7 cellular contexts compared by ENCODE assay signal in genomic region chr15:22160283-22160682, GRCh38.
A peak's percentile ranks its signal among the peaks of the same experiment; 100 is the strongest.
DNase-seq lines count a peak whose midpoint lies in the region; ATAC-seq lines count a peak whose summit lies in the region.
"Not testable (repeated sequence)": the region's sequence is repeated elsewhere in the genome, so short reads cannot be mapped to it uniquely, and the experiment has no call there.

No MANE protein-coding gene starts in this region.

- DNase-seq in T-cell; central memory CD8-positive, alpha-beta T cell (ENCODE audit: low spot score in 2 of 2): not testable (repeated sequence)

- not testable (repeated sequence) for H3K4me3 Mint-ChIP-seq in T-cell; central memory CD8-positive, alpha-beta T cell

- H3K9me3 Mint-ChIP-seq in T-cell; central memory CD8-positive, alpha-beta T cell: not testable (repeated sequence)

- POLR2A ChIA-PET in T-cell (lab: Charles Lee), result not testable (repeated sequence)

- not testable (repeated sequence) for H3K27me3 Mint-ChIP-seq in T-cell; central memory CD8-positive, alpha-beta T cell

- peak; percentile 20 for ATAC-seq in GM18520 (IDR thresholded peaks at IDR 0.05; ENCODE audit: unreplicated experiment)
- ATAC-seq in GM19395 (IDR thresholded peaks at IDR 0.05; ENCODE audit: unreplicated experiment), result peak; percentile 44
- peak; percentile 32 for ATAC-seq in GM21529 (IDR thresholded peaks at IDR 0.05; ENCODE audit: unreplicated experiment)
- peak; percentile 33 for ATAC-seq in HG02840 (IDR thresholded peaks at IDR 0.05; ENCODE audit: low FRiP score, unreplicated experiment)
- peak; percentile 37 for ATAC-seq in HG03159 (IDR thresholded peaks at IDR 0.05; ENCODE audit: unreplicated experiment)
- peak; percentile 62 to 67 (median 64) for ATAC-seq in T-cell (replicated peaks in 1 of 4)
- ATAC-seq in central memory CD8-positive, alpha-beta T cell (replicated peaks; ENCODE audit: extremely low read depth, poor library complexity, severe bottlenecking), result peak; percentile 75

- H3K36me3 Mint-ChIP-seq in T-cell; central memory CD8-positive, alpha-beta T cell (ENCODE audit: insufficient read depth): not testable (repeated sequence)

- not testable (repeated sequence) for H3K27ac Mint-ChIP-seq in T-cell; central memory CD8-positive, alpha-beta T cell (ENCODE audit: low read depth)

- CTCF ChIA-PET in T-cell (lab: Charles Lee), result not testable (repeated sequence)

- H3K4me1 Mint-ChIP-seq in T-cell; central memory CD8-positive, alpha-beta T cell: not testable (repeated sequence)

Comparison
In these comparisons a context has a peak if more than half of its experiments do, and no peak if none do; other contexts are left out.
1. ATAC-seq: peak in every context shown above with its lines; median percentile 75 in central memory CD8-positive, alpha-beta T cell; 64 in T-cell; 44 in GM19395; 37 in HG03159; 33 in HG02840; 32 in GM21529; 20 in GM18520.